17 cellular contexts compared by ENCODE assay signal in the genomic region with DNA sequence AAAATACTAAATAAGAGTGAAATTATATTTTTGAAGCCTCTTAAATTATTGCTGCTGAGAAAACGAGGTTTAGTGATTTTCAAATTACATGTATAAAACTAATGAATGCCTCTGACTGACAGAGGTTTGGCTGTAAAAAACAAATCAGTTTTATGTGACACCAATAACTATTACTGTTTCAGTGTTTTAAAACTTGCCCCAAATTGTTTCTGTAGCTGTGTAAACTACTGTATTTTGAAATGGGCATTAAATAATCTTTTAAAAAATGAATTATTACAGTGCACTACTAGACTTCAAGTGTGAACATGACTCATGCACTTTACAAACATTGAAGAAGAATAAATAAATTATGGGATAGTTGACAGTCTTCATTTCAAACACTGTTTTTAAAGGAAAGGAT. TPM values are rescaled to one million over a fixed set of nuclear protein-coding genes. Genes with fewer than 3 reads are reported as not detected.
A peak's percentile ranks its signal among the peaks of the same experiment; 100 is the strongest.
DNase-seq lines count a peak whose midpoint lies in the region; ATAC-seq and TF ChIP-seq lines count a peak whose summit lies in the region.
"Had no signal": no experiment of that assay in that cellular context is flagged by ENCODE, and none has a peak within 500 bp of the region (broad histone marks: within the 10 kb centered on the region; RNA-seq: fewer than 3 reads in every experiment).

No MANE protein-coding gene starts in this region.

- no TSS peak for BruUV-seq in IMR-90 (replicated peaks; lab: Mats Ljungman, UMichigan)

- dilution Hi-C loops in IMR-90 (cut with HindIII; ENCODE audit: low sequenced_read_pairs, unreplicated experiment), result no loop called here

- H3K36me3 Mint-ChIP-seq in activated T-cell treated with anti-CD3 and anti-CD28 coated beads, Interleukin-2, amount 50 U/mL, for 72 hours (ENCODE audit: insufficient read depth in 2 of 2), result peaks cover 31 to 68% of the 10 kb centered on the region in 2 donors
- H3K36me3 Mint-ChIP-seq in activated naive CD8-positive, alpha-beta T cell treated with anti-CD3 and anti-CD28 coated beads, Interleukin-2, amount 50 U/mL, for 24 hours (ENCODE audit: low read depth), result peaks cover 75% of the 10 kb centered on the region

- no peak for TF ChIP-seq CTCF in IMR-90 (conservative IDR thresholded peaks at IDR 0.05; ENCODE audit: low read depth, low read length)
- no peak for TF ChIP-seq CTCF in neutrophil (IDR thresholded peaks at IDR 0.05)

- H3K79me1 ChIP-seq in IMR-90 (ENCODE audit: low read depth in 1 of 2, low read length in 2 of 2), result no peaks in the 10 kb centered on the region

- no CpG with 5 or more reads among the region's 1 CpG for WGBS in IMR-90 (ENCODE audit: extremely low coverage in 2 of 2, insufficient read length in 1 of 2), 2 experiments

- no peaks in the 10 kb centered on the region for H3K27me3 Mint-ChIP-seq in activated T-cell treated with anti-CD3 and anti-CD28 coated beads, Interleukin-2, amount 50 U/mL, for 72 hours (ENCODE audit: low read depth)
- no peaks in the 10 kb centered on the region for H3K27me3 Mint-ChIP-seq in activated naive CD8-positive, alpha-beta T cell treated with anti-CD3 and anti-CD28 coated beads, Interleukin-2, amount 50 U/mL, for 24 hours

- no peak for DNase-seq in activated T-cell treated with anti-CD3 and anti-CD28 coated beads, Interleukin-2, amount 50 U/mL, for 72 hours
- DNase-seq in activated T-cell treated with anti-CD3 and anti-CD28 coated beads, Interleukin-2, amount 50 U/mL, for 48 hours, result no peak
- no peak for DNase-seq in IMR-90
- no peak for DNase-seq in activated naive CD8-positive, alpha-beta T cell treated with anti-CD3 and anti-CD28 coated beads, Interleukin-2, amount 50 U/mL, for 24 hours
- DNase-seq in A172 (ENCODE audit: low spot score), result no peak
- DNase-seq: C1 segment of cervical spinal cord, DND-41, GDM1, Kasumi-1, MM.1S, NCI-H1092 treated with DMSO at 0.1 percent for 48 hours, NCI-H2081 treated with DMSO at 0.1 percent for 48 hours had no signal

- no peak overlapping the region for H3K4me2 ChIP-seq in IMR-90 (ENCODE audit: low read depth, low read length)

- H3K27me3 ChIP-seq in IMR-90 (ENCODE audit: control insufficient read depth, insufficient read depth, low read length), result no peaks in the 10 kb centered on the region
- no peaks in the 10 kb centered on the region for H3K27me3 ChIP-seq in neutrophil

- no peaks in the 10 kb centered on the region for H3K9me3 ChIP-seq in IMR-90 (ENCODE audit: control insufficient read depth, insufficient read depth, low read length)
- H3K9me3 ChIP-seq in neutrophil, result no peaks in the 10 kb centered on the region

- CTCF ChIA-PET in IMR-90 (lab: Yijun Ruan, JAX), result no interaction called here

- H3K56ac ChIP-seq in IMR-90 (ENCODE audit: extremely low read depth, insufficient read depth, low read length), result no peak overlapping the region

- H3K23ac ChIP-seq in IMR-90 (ENCODE audit: low read depth, low read length), result no peak overlapping the region

- H2AFZ ChIP-seq in IMR-90 (replicated peaks; ENCODE audit: low read length, poor library complexity), result no peak overlapping the region

- H4K8ac ChIP-seq in IMR-90 (ENCODE audit: low read depth in 2 of 2, low read length in 2 of 2), result no peak overlapping the region

- no peak overlapping the region for H4K91ac ChIP-seq in IMR-90 (ENCODE audit: insufficient read depth, low read depth, low read length)

- no peak overlapping the region for H3K4me3 ChIP-seq in IMR-90 (ENCODE audit: insufficient read depth, low read depth, low read length)
- H3K4me3 ChIP-seq in neutrophil (ENCODE audit: low read depth in 1 of 2, low read length in 1 of 2), result no peak overlapping the region

- H3K4me3 Mint-ChIP-seq in activated T-cell treated with anti-CD3 and anti-CD28 coated beads, Interleukin-2, amount 50 U/mL, for 72 hours, result no peak overlapping the region
- H3K4me3 Mint-ChIP-seq in activated naive CD8-positive, alpha-beta T cell treated with anti-CD3 and anti-CD28 coated beads, Interleukin-2, amount 50 U/mL, for 24 hours, result no peak overlapping the region

- no peaks in the 10 kb centered on the region for H3K9me1 ChIP-seq in IMR-90 (ENCODE audit: insufficient read depth, low read length)

- no peak for ATAC-seq in activated T-cell treated with anti-CD3 and anti-CD28 coated beads, Interleukin-2, amount 50 U/mL, for 72 hours (replicated peaks in 1 of 2)
- ATAC-seq in IMR-90 (ENCODE audit: low read depth), result no peak
- ATAC-seq in activated naive CD8-positive, alpha-beta T cell treated with anti-CD3 and anti-CD28 coated beads, Interleukin-2, amount 50 U/mL, for 24 hours, result no peak
- ATAC-seq in HG03097 (IDR thresholded peaks at IDR 0.05; ENCODE audit: low FRiP score, unreplicated experiment), result no peak
- ATAC-seq: HepG2 had no signal

- no peak for TF ChIP-seq POLR2A in IMR-90 (IDR thresholded peaks at IDR 0.05; ENCODE audit: low read depth, low read length)

- H2AK9ac ChIP-seq in IMR-90 (replicated peaks; ENCODE audit: low read depth, low read length, poor library complexity), result peak overlapping the region; percentile 78

- no peak overlapping the region for H3K18ac ChIP-seq in IMR-90 (ENCODE audit: low read depth, low read length)

- no peak overlapping the region for H3K9ac ChIP-seq in IMR-90 (ENCODE audit: low read depth, low read length)

- no peak overlapping the region for H3K14ac ChIP-seq in IMR-90 (replicated peaks; ENCODE audit: low read depth, low read length)

- no peak overlapping the region for H2BK20ac ChIP-seq in IMR-90 (ENCODE audit: low read depth, low read length)

- TF ChIP-seq RAD21 in IMR-90 (IDR thresholded peaks at IDR 0.05; ENCODE audit: low read length), result no peak

- POLR2A ChIA-PET in IMR-90 (lab: Charles Lee; ENCODE audit: unreplicated experiment), result no interaction called here

- in situ Hi-C loops in IMR-90 (cut with MboI; ENCODE audit: low sequenced_read_pairs), result no loop called here

- H3K4ac ChIP-seq in IMR-90 (ENCODE audit: low read depth, low read length), result no peak overlapping the region

- H4K20me1 ChIP-seq in IMR-90 (ENCODE audit: insufficient read depth, low read length), result no peaks in the 10 kb centered on the region

- peaks cover 7% of the 10 kb centered on the region in 2 donors for H3K9me3 Mint-ChIP-seq in activated T-cell treated with anti-CD3 and anti-CD28 coated beads, Interleukin-2, amount 50 U/mL, for 72 hours
- H3K9me3 Mint-ChIP-seq in activated naive CD8-positive, alpha-beta T cell treated with anti-CD3 and anti-CD28 coated beads, Interleukin-2, amount 50 U/mL, for 24 hours, result peaks cover 5% of the 10 kb centered on the region

- H2BK15ac ChIP-seq in IMR-90 (ENCODE audit: low read depth, low read length), result no peak overlapping the region

- H3K36me3 ChIP-seq in IMR-90 (ENCODE audit: control insufficient read depth, insufficient read depth, low read length) (no peaks in the 10 kb centered on the region), neutrophil (peaks cover 84% of the 10 kb centered on the region)

- H3K27ac ChIP-seq in IMR-90 (ENCODE audit: insufficient read depth, low read length) (no peak overlapping the region), neutrophil (peak overlapping the region; percentile 2)

- H3K4me1 ChIP-seq in IMR-90 (ENCODE audit: control insufficient read depth, insufficient read depth, low read length), result no peaks in the 10 kb centered on the region
- H3K4me1 ChIP-seq in neutrophil (ENCODE audit: control insufficient read depth in 1 of 2, insufficient read depth in 1 of 2, low read depth in 1 of 2, low read length in 1 of 2), result no peaks in the 10 kb centered on the region

- peaks cover 35% of the 10 kb centered on the region for H3K4me1 Mint-ChIP-seq in activated T-cell treated with anti-CD3 and anti-CD28 coated beads, Interleukin-2, amount 50 U/mL, for 72 hours (ENCODE audit: low read depth)
- peaks cover 46% of the 10 kb centered on the region for H3K4me1 Mint-ChIP-seq in activated naive CD8-positive, alpha-beta T cell treated with anti-CD3 and anti-CD28 coated beads, Interleukin-2, amount 50 U/mL, for 24 hours

- intact Hi-C loops in IMR-90 (cut with micrococcal nuclease), result no loop called here

- H2AK5ac ChIP-seq in IMR-90 (ENCODE audit: low read depth, low read length), result no peak overlapping the region

- H2BK5ac ChIP-seq in IMR-90 (ENCODE audit: low read depth, low read length, poor library complexity, severe bottlenecking), result no peak overlapping the region

- peak overlapping the region; percentile 82 for H3K27ac Mint-ChIP-seq in activated T-cell treated with anti-CD3 and anti-CD28 coated beads, Interleukin-2, amount 50 U/mL, for 72 hours
- H3K27ac Mint-ChIP-seq in activated naive CD8-positive, alpha-beta T cell treated with anti-CD3 and anti-CD28 coated beads, Interleukin-2, amount 50 U/mL, for 24 hours, result peak overlapping the region; percentile 75

- no peak overlapping the region for H4K5ac ChIP-seq in IMR-90 (ENCODE audit: low read depth, low read length)

- H2BK120ac ChIP-seq in IMR-90 (ENCODE audit: low read depth, low read length), result no peak overlapping the region

TF ChIP-seq in IMR-90, 13 proteins besides CTCF, POLR2A, EP300 and RAD21 (continues in another document):
- no peak for TF ChIP-seq NFE2L2 (IDR thresholded peaks at IDR 0.05; ENCODE audit: low read depth, low read length)
- no peak for TF ChIP-seq MXI1 (IDR thresholded peaks at IDR 0.05; ENCODE audit: borderline replicate concordance, low read depth, low read length)
- no peak for TF ChIP-seq SMC3 (IDR thresholded peaks at IDR 0.05; ENCODE audit: low read depth, low read length)
- no peak for TF ChIP-seq CHD1 (IDR thresholded peaks at IDR 0.05; ENCODE audit: low read depth, low read length)
- TF ChIP-seq BHLHE40 (IDR thresholded peaks at IDR 0.05; ENCODE audit: low read depth, low read length), result no peak
- TF ChIP-seq MAZ (IDR thresholded peaks at IDR 0.05; ENCODE audit: borderline replicate concordance, low read depth, low read length), result no peak
- TF ChIP-seq FOS (IDR thresholded peaks at IDR 0.05; ENCODE audit: low read depth, low read length), result no peak
- TF ChIP-seq MAFK (IDR thresholded peaks at IDR 0.05; ENCODE audit: low read depth, low read length), result no peak
- no peak for TF ChIP-seq RFX5 (IDR thresholded peaks at IDR 0.05; ENCODE audit: low read depth, low read length)
- TF ChIP-seq CEBPB (IDR thresholded peaks at IDR 0.05; ENCODE audit: low read depth, low read length), result no peak

RNA-seq across cellular contexts. Expression of a gene that starts 15.4 kb away (rescaled TPM):
- not detected for total RNA-seq in activated T-cell treated with anti-CD3 and anti-CD28 coated beads, Interleukin-2, amount 50 U/mL, for 72 hours
- total RNA-seq in IMR-90 (2012; rRNA removed), result not detected in 2 replicates
- not detected in 2 replicates for polyA plus RNA-seq in IMR-90 (2012; rRNA removed)
- polyA plus RNA-seq in IMR-90 (2012; cell fraction: cytosol; rRNA removed), result not detected in 2 replicates
- polyA plus RNA-seq in IMR-90 (2012; cell fraction: nucleus; rRNA removed; ENCODE audit: low replicate concordance), result not detected in 2 replicates
- not detected in 2 replicates for total RNA-seq in A172 (2014; rRNA removed; shearing (Covaris generic))
- total RNA-seq: A673, H4, HepG2 had no signal
- polyA plus RNA-seq: HepG2 had no signal

RNA-seq across cellular contexts. Expression of a gene that starts 49.4 kb away (rescaled TPM):
- total RNA-seq in activated T-cell treated with anti-CD3 and anti-CD28 coated beads, Interleukin-2, amount 50 U/mL, for 72 hours, result 100 to 1,000 TPM; 162 to 190 TPM
- not detected in 2 replicates for total RNA-seq in IMR-90 (2012; rRNA removed)
- not detected in 2 replicates for polyA plus RNA-seq in IMR-90 (2012; rRNA removed)
- not detected in 2 replicates for polyA plus RNA-seq in IMR-90 (2012; cell fraction: cytosol; rRNA removed)
- not detected in 2 replicates for polyA plus RNA-seq in IMR-90 (2012; cell fraction: nucleus; rRNA removed; ENCODE audit: low replicate concordance)
- total RNA-seq in A172 (2014; rRNA removed; shearing (Covaris generic)), result not detected in 2 replicates
- total RNA-seq: A673, HepG2 had no signal
- polyA plus RNA-seq: HepG2 had no signal

Comparison
In these comparisons a context has a peak if more than half of its experiments do, and no peak if none do; other contexts are left out.
1. RNA of a gene that starts 49.4 kb away (total RNA-seq): 162 to 190 TPM in activated T-cell treated with anti-CD3 and anti-CD28 coated beads, Interleukin-2, amount 50 U/mL, for 72 hours; not detected in IMR-90 and not detected in A172; every median in the first group is over 100 times any median in the second.